In the genomic region with DNA sequence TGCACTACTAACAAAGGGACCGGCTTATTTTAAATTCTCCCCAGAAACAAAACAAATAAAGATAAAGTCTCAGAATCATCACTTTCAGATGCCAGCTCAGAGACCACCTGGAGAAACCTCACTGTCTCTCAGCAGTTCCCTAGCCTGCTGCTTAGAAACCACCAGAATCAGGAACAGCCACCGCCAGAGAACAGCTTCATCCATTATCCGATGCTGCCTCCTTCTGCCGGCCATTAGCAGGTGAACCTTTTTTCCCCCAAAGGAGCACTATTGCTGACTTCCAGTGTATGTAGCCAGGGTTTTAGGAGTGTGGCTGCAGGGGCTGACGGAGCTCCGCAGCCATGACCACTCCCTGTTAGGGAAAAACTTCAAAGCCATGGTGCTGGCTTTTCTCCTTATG, we compare ENCODE assay signal across 8 cellular contexts.
DNase-seq lines count a peak whose midpoint lies in the region; ATAC-seq and TF ChIP-seq lines count a peak whose summit lies in the region.

No MANE protein-coding gene starts in this region.

- WGBS in tibial nerve, 2 donors, result 36 to 39% methylated on average over 6 of the region's 6 CpGs

- H3K9me3 Mint-ChIP-seq in activated naive CD4-positive, alpha-beta T cell treated with anti-CD3 and anti-CD28 coated beads, Interleukin-2, amount 10 ng/mL, durations not matched to agents 7 days and 5 days, result no peaks in the 10 kb centered on the region

- no peaks in the 10 kb centered on the region for H3K27me3 Mint-ChIP-seq in activated naive CD4-positive, alpha-beta T cell treated with anti-CD3 and anti-CD28 coated beads, Interleukin-2, amount 10 ng/mL, durations not matched to agents 7 days and 5 days

- no peaks in the 10 kb centered on the region for H3K27me3 ChIP-seq in brain microvascular endothelial cell (replicated peaks)
- no peaks in the 10 kb centered on the region for H3K27me3 ChIP-seq in tibial nerve

- no peak for ATAC-seq in GM19395 (IDR thresholded peaks at IDR 0.05; ENCODE audit: unreplicated experiment)

- no peak overlapping the region for H3K27ac Mint-ChIP-seq in activated naive CD4-positive, alpha-beta T cell treated with anti-CD3 and anti-CD28 coated beads, Interleukin-2, amount 10 ng/mL, durations not matched to agents 7 days and 5 days

- no peaks in the 10 kb centered on the region for H3K36me3 Mint-ChIP-seq in activated naive CD4-positive, alpha-beta T cell treated with anti-CD3 and anti-CD28 coated beads, Interleukin-2, amount 10 ng/mL, durations not matched to agents 7 days and 5 days

- H3K27ac ChIP-seq in brain microvascular endothelial cell (no peak overlapping the region), tibial nerve (peak overlapping the region in 1 of 4 donors; percentile 7)

- peak; percentile 81 for DNase-seq in AG20443 (ENCODE audit: low spot score)
- peak; percentile 28 for DNase-seq in HuH-7.5 (ENCODE audit: low spot score)
- peak; percentile 61 for DNase-seq in brain microvascular endothelial cell
- DNase-seq in iris pigment epithelial cell (ENCODE audit: low read depth), result peak; percentile 50
- peak in 1 of 2 donors; percentile 25 for DNase-seq in tibial nerve (ENCODE audit: low spot score in 2 of 2)
- no peak for DNase-seq in activated CD4-positive, alpha-beta T cell treated with anti-CD3 and anti-CD28 coated beads for 4 hours
- DNase-seq in activated naive CD4-positive, alpha-beta T cell treated with anti-CD3 and anti-CD28 coated beads, Interleukin-2, amount 10 ng/mL, durations not matched to agents 7 days and 5 days, result no peak

- no peak overlapping the region for H3K4me3 Mint-ChIP-seq in activated naive CD4-positive, alpha-beta T cell treated with anti-CD3 and anti-CD28 coated beads, Interleukin-2, amount 10 ng/mL, durations not matched to agents 7 days and 5 days

- H3K9me3 ChIP-seq in tibial nerve, result peaks cover 0 to 5% (median 0%) of the 10 kb centered on the region in 4 donors

- H3K4me1 Mint-ChIP-seq in activated naive CD4-positive, alpha-beta T cell treated with anti-CD3 and anti-CD28 coated beads, Interleukin-2, amount 10 ng/mL, durations not matched to agents 7 days and 5 days, result no peaks in the 10 kb centered on the region

- CTCF ChIA-PET in activated naive CD4-positive, alpha-beta T cell treated with anti-CD3 and anti-CD28 coated beads, Interleukin-2, amount 10 ng/mL, durations not matched to agents 7 days and 5 days (lab: Charles Lee), result interaction anchor here (1.1 kb wide), 2 partner anchors 157 to 1865 kb away, joined by 3 read pairs; no protein-coding TSS in a partner anchor

- in situ Hi-C loops in brain microvascular endothelial cell (cut with HindIII; ENCODE audit: low pct_ligation_motif_present, low sequenced_read_pairs), result no loop called here

- H3K4me1 ChIP-seq in tibial nerve, result peaks cover 0 to 3% (median 0%) of the 10 kb centered on the region in 4 donors

- TF ChIP-seq CTCF in brain microvascular endothelial cell (IDR thresholded peaks at IDR 0.05; ENCODE audit: low read depth, low read length, missing control alignments) (peak; percentile 85), tibial nerve (IDR thresholded peaks at IDR 0.05) (peak in 3 of 5 experiments; percentile 23 to 51 (median 40))

- H3K36me3 ChIP-seq in brain microvascular endothelial cell (replicated peaks) (no peaks in the 10 kb centered on the region), tibial nerve (no peaks in the 10 kb centered on the region)

- TF ChIP-seq EP300 in tibial nerve (IDR thresholded peaks at IDR 0.05), result no peak

- H3K4me3 ChIP-seq in brain microvascular endothelial cell (ENCODE audit: low read depth, low read length) (no peak overlapping the region), tibial nerve (no peak overlapping the region)

- no peak for TF ChIP-seq POLR2A in tibial nerve (IDR thresholded peaks at IDR 0.05)

Comparison
In these comparisons a context has a peak if more than half of its experiments do, and no peak if none do; other contexts are left out.
1. DNase-seq: peak in AG20443 (single experiment), HuH-7.5 (single experiment), brain microvascular endothelial cell (single experiment) and iris pigment epithelial cell (single experiment); none in activated CD4-positive, alpha-beta T cell treated with anti-CD3 and anti-CD28 coated beads for 4 hours (0 of 2) and activated naive CD4-positive, alpha-beta T cell treated with anti-CD3 and anti-CD28 coated beads, Interleukin-2, amount 10 ng/mL, durations not matched to agents 7 days and 5 days (single experiment).